27 cellular contexts compared by ENCODE assay signal in genomic region chr2:24258718-24259117, GRCh38.
"Had no signal": no experiment of that assay in that cellular context is flagged by ENCODE, and none has a peak within 500 bp of the region (broad histone marks: within the 10 kb centered on the region; RNA-seq: fewer than 3 reads in every experiment).

No MANE protein-coding gene starts in this region.

- DNase-seq: hypothalamus; immature natural killer cell; kidney; left colon; left lung; lower lobe of right lung; mammary epithelial cell; mesenchymal stem cell; naive thymus-derived CD8-positive, alpha-beta T cell; nucleus accumbens; pancreas; posterior cingulate gyrus; retina; right cardiac atrium; stimulated activated CD4-positive, alpha-beta T cell treated with anti-CD3 and anti-CD28 coated beads, Interleukin-12 subunit alpha, Interleukin-12 subunit beta, amount 100 ng/mL, for 4 hours; stimulated activated CD4-positive, alpha-beta T cell treated with anti-CD3 and anti-CD28 coated beads, Interleukin-15, amount 100 ng/mL, for 24 hours; stimulated activated CD4-positive, alpha-beta T cell treated with anti-CD3 and anti-CD28 coated beads, Interleukin-2, amount 100 ng/mL, for 24 hours; stimulated activated CD4-positive, alpha-beta T cell treated with anti-CD3 and anti-CD28 coated beads, Interleukin-4, amount 100 ng/mL, for 1 hour; stimulated activated naive B cell treated with anti-CD40 and anti-IgM and Interleukin-4, amounts not matched to agents 10 μg/mL and 1 μg/mL and 100 μg/mL, for 72 hours; stimulated activated naive CD8-positive, alpha-beta T cell treated with anti-CD3 and anti-CD28 coated beads, Interleukin-15, Interleukin-2, amounts not matched to agents 100 U/mL and 50 U/mL, for 24 hours; stomach; testis; thyroid gland; transverse colon; upper lobe of right lung had no signal

- FAIRE-seq: islet of Langerhans, kidney, pancreas, urothelium cell line had no signal
